ENCODE assay signal across 8 cellular contexts in the genomic region with DNA sequence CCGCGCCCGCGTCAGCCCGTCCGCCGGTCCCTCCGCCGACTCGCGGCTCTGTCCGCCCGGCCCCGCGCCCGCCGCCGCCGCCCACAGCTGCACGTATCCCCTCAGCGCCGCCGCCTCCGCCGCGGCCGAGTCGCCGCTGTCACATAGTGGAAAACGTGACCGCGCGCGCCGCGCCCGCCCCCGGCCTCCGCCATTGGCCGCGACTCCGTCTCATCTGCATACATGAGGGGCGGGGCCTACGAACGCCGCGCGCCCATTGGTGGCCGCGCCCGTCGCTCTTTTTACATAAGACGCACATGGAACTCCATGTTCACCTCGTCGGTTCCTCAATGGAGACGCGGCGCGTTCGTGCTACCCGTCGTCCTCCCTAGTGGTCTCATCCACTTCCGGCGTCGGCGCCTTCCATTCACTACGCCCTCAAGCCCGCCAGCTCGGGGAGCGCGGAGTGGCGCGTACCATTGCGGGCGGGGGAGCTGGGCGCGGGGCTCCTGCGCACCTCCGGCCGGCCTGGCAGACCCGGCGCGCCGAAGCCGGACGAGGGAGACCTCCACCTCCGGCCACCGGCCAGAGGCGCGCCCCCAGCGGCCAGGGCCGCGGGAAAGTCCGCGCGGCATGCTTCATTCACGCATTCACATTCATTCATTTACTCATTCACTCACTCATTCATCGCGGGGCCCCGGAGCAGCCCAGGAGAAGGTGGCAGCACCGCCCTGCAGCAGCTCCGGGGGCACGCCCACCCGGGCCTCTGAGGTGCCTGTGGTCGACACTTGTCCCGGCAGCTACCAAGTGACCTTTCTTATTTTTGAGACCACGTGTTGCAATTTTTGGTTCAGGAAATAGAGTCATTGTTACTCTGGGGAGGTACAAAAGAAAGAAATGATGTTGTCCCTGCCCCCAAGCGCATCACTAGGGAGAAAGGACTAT. TPM values are rescaled to one million over a fixed set of nuclear protein-coding genes. Genes with fewer than 3 reads are reported as not detected.
A peak's percentile ranks its signal among the peaks of the same experiment; 100 is the strongest.
DNase-seq lines count a peak whose midpoint lies in the region; ATAC-seq and TF ChIP-seq lines count a peak whose summit lies in the region.

No MANE protein-coding gene starts in this region.

- peaks cover 36% of the 10 kb centered on the region for H3K4me1 Mint-ChIP-seq in CD14-positive monocyte

- peaks cover 2 to 5% (median 4%) of the 10 kb centered on the region in 3 donors for H3K27me3 Mint-ChIP-seq in CD14-positive monocyte (ENCODE audit: low read depth in 3 of 3)

- peaks cover 5 to 21% of the 10 kb centered on the region in 2 donors for H3K36me3 Mint-ChIP-seq in CD14-positive monocyte

- H3K9me3 Mint-ChIP-seq in CD14-positive monocyte = peaks cover 0 to 3% (median 0%) of the 10 kb centered on the region in 7 donors

- DNase-seq in CD14-positive monocyte (ENCODE audit: low spot score) (peak; percentile 98), NCI-H69 (lab: John Stamatoyannopoulos, UW) (peak; percentile 98), dermis microvascular lymphatic vessel endothelial cell (ENCODE audit: low read depth in 2 of 2) (peak; percentile 97 to 99), right lobe of liver (peak; percentile 96 to 98 (median 98))
- peak; percentile 93 to 96 for DNase-seq in activated CD4-positive, alpha-beta T cell treated with anti-CD3 and anti-CD28 coated beads, Interleukin-2, amount 50 U/mL, for 24 hours (ENCODE audit: low read depth in 1 of 2, low spot score in 1 of 2)
- peak; percentile 97 for DNase-seq in stimulated activated CD4-positive, alpha-beta T cell treated with anti-CD3 and anti-CD28 coated beads, Interleukin-4, amount 100 ng/mL, for 4 hours

- H3K27ac Mint-ChIP-seq in CD14-positive monocyte = peak overlapping the region; percentile 85 to 94 (median 90)

- H3K4me3 Mint-ChIP-seq in CD14-positive monocyte = peak overlapping the region; percentile 84 to 89

- H3K27me3 ChIP-seq in right lobe of liver = no peaks in the 10 kb centered on the region

- TF ChIP-seq POLR2A in right lobe of liver (IDR thresholded peaks at IDR 0.05) = peak; percentile 87

- no peaks in the 10 kb centered on the region for H3K36me3 ChIP-seq in right lobe of liver

- peak overlapping the region; percentile 94 to 99 (median 94) for H3K27ac ChIP-seq in right lobe of liver

- H3K4me1 ChIP-seq in right lobe of liver = peaks cover 0 to 42% (median 15%) of the 10 kb centered on the region in 4 donors

- H3K9me3 ChIP-seq in right lobe of liver = no peaks in the 10 kb centered on the region

- peak; percentile 88 for ATAC-seq in GM19351 (IDR thresholded peaks at IDR 0.05; ENCODE audit: unreplicated experiment)
- peak; percentile 83 for ATAC-seq in HG03521 (IDR thresholded peaks at IDR 0.05; ENCODE audit: unreplicated experiment)
- ATAC-seq in right lobe of liver = peak; percentile 71 to 83 (median 78)

- 2% methylated on average over 39 of the region's 108 CpGs for WGBS in right lobe of liver (ENCODE audit: insufficient coverage, low coverage, low lambda C conversion rate, missing lambda C conversion rate)

- intact Hi-C loops in CD14-positive monocyte (cut with micrococcal nuclease) = loop anchor here in 1 of 2 donors (2.0 kb wide), 1 partner anchor 54 kb away; no protein-coding TSS in a partner anchor
- intact Hi-C loops in right lobe of liver (cut with DNase I) = no loop called here

- TF ChIP-seq CTCF in CD14-positive monocyte (IDR thresholded peaks at IDR 0.05) = peak; percentile 37
- peak in 2 of 4 donors; percentile 19 to 25 for TF ChIP-seq CTCF in right lobe of liver (IDR thresholded peaks at IDR 0.05)

- H3K4me3 ChIP-seq in right lobe of liver = peak overlapping the region; percentile 65 to 74 (median 72)

RNA-seq across cellular contexts. Expression of gene PER2, which starts 0.5 kb away (rescaled TPM):
- polyA plus RNA-seq in CD14-positive monocyte = 1 to 10 TPM; 1.6 to 3.1 TPM
- total RNA-seq in dermis microvascular lymphatic vessel endothelial cell (1.7 and 2.7 TPM in 2 replicates), right lobe of liver (10 to 100 TPM in 1 of 6 experiments, 1 to 10 TPM in 5; 4.5 to 12.5 (median 6.1) TPM)

RNA-seq across cellular contexts. Expression of gene TRAF3IP1, which starts 31.4 kb away (rescaled TPM):
- polyA plus RNA-seq in CD14-positive monocyte = 1 to 10 TPM; 1.5 TPM
- total RNA-seq in dermis microvascular lymphatic vessel endothelial cell (6.0 and 6.8 TPM in 2 replicates), right lobe of liver (10 to 100 TPM in 2 of 6 experiments, 1 to 10 TPM in 4; 4.6 to 12.0 (median 8.3) TPM)

RNA-seq across cellular contexts. Expression of gene HES6, which starts 49.1 kb away (rescaled TPM):
- 1 to 10 TPM; 2.1 to 4.0 TPM for polyA plus RNA-seq in CD14-positive monocyte
- 2.0 and 2.1 TPM in 2 replicates for total RNA-seq in dermis microvascular lymphatic vessel endothelial cell
- 1 to 10 TPM; 1.7 to 8.3 (median 3.8) TPM for total RNA-seq in right lobe of liver

Comparison
In these comparisons a context has a peak if more than half of its experiments do, and no peak if none do; other contexts are left out.
1. Peak in every context shown above with its lines: DNase-seq, ATAC-seq, H3K4me3 ChIP-seq and H3K27ac ChIP-seq.